In the genomic region with DNA sequence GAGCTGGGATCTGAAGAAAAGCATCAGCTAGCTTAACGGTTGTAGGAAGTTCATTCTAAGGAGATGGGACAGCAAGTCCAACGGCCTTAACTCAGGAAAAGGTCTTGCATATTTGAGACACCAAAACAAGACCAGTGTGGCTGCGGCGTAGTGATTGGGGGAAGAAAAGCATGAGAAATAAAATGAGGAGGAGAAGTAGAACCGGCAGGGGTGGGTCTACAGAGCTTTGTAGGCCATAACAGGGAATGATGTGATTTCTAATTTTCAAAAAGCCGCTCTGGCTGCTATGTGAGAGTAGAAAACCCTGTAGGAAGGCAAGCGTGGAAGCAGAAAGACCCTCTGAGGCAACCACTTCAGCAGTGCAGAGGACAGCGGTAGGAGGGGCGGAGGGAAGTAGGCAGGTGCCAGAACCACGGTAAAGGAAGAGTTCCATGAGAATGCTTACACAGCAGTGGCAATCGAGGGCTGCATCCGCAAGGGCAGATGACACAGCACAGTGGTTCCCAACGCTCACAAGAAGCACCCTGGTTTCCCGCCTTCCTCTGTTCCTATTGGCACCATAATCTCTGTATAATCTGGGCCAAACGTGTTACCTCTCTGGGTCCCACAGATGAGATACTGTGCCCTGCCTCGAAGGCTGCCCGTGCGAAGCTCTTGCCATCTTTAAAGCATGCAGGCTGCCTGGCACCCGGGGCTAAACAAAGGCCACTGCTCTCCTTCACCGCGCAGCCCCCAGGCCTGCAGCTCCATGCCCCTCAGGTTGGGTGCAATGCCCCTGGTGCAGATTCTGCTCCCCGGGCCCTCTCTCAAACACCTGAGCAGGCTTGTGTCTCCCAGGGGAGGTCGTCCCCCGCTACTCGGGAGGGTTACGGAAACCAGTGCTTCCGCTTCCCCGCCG, we compare ENCODE assay signal across 8 cellular contexts. TPM values are rescaled to one million over a fixed set of nuclear protein-coding genes. Genes with fewer than 3 reads are reported as not detected.
A peak's percentile ranks its signal among the peaks of the same experiment; 100 is the strongest.
DNase-seq lines count a peak whose midpoint lies in the region; ATAC-seq and TF ChIP-seq lines count a peak whose summit lies in the region.

No MANE protein-coding gene starts in this region.

- ATAC-seq in GM21528 (IDR thresholded peaks at IDR 0.05; ENCODE audit: low FRiP score, unreplicated experiment) (peak; percentile 35), heart left ventricle (peak in 1 of 4 donors; percentile 2), HG03457 (IDR thresholded peaks at IDR 0.05; ENCODE audit: unreplicated experiment) (no peak), GM21526 (IDR thresholded peaks at IDR 0.05; ENCODE audit: low FRiP score, unreplicated experiment) (no peak)

- H3K4me1 ChIP-seq in heart left ventricle = peaks cover 0 to 47% (median 36%) of the 10 kb centered on the region in 12 donors
- peaks cover 16% of the 10 kb centered on the region for H3K4me1 ChIP-seq in prostate gland (replicated peaks)

- peak; percentile 26 for DNase-seq in COR-L47 (lab: John Stamatoyannopoulos, UW)
- peak; percentile 23 for DNase-seq in NCI-H2029 treated with DMSO at 0.1 percent for 48 hours (lab: John Stamatoyannopoulos, UW)
- DNase-seq in activated T-helper 2 cell treated with anti-CD3 and anti-CD28 coated beads, Interferon-gamma antibody, Interleukin-2, Interleukin-4, amounts not matched to agents 10 μg/mL and 5 μg/mL and 100 μg/mL, durations not matched to agents 14 hours and 24 hours and 36 hours (ENCODE audit: low spot score) = no peak
- peak in 3 of 5 donors; percentile 23 to 42 (median 37) for DNase-seq in heart left ventricle
- DNase-seq in prostate gland (ENCODE audit: low spot score) = no peak

- no peaks in the 10 kb centered on the region for H3K27me3 ChIP-seq in heart left ventricle
- no peaks in the 10 kb centered on the region for H3K27me3 ChIP-seq in prostate gland (replicated peaks; ENCODE audit: insufficient read depth)

- H3K9me3 ChIP-seq in heart left ventricle = no peaks in the 10 kb centered on the region
- H3K9me3 ChIP-seq in prostate gland = no peaks in the 10 kb centered on the region

- H3K27ac Mint-ChIP-seq in activated T-helper 2 cell treated with anti-CD3 and anti-CD28 coated beads, Interferon-gamma antibody, Interleukin-2, Interleukin-4, amounts not matched to agents 10 μg/mL and 5 μg/mL and 100 μg/mL, durations not matched to agents 14 hours and 24 hours and 36 hours = peak overlapping the region; percentile 82

- H3K27ac ChIP-seq in heart left ventricle (peak overlapping the region; percentile 16 to 88 (median 80)), prostate gland (peak overlapping the region; percentile 84 to 85)

- WGBS in heart left ventricle, 4 donors = 16 to 25% (median 19%) methylated on average over 18 to 29 of the region's 29 CpGs
- WGBS in prostate gland = 9% methylated on average over 29 of the region's 29 CpGs

- H3K36me3 Mint-ChIP-seq in activated T-helper 2 cell treated with anti-CD3 and anti-CD28 coated beads, Interferon-gamma antibody, Interleukin-2, Interleukin-4, amounts not matched to agents 10 μg/mL and 5 μg/mL and 100 μg/mL, durations not matched to agents 14 hours and 24 hours and 36 hours (ENCODE audit: low read depth) = peaks cover 37% of the 10 kb centered on the region

- TF ChIP-seq POLR2A in heart left ventricle (IDR thresholded peaks at IDR 0.05) (no peak), prostate gland (IDR thresholded peaks at IDR 0.05) (no peak)

- H3K36me3 ChIP-seq in heart left ventricle = peaks cover 0 to 50% (median 39%) of the 10 kb centered on the region in 9 donors
- no peaks in the 10 kb centered on the region for H3K36me3 ChIP-seq in prostate gland

- H3K4me3 Mint-ChIP-seq in activated T-helper 2 cell treated with anti-CD3 and anti-CD28 coated beads, Interferon-gamma antibody, Interleukin-2, Interleukin-4, amounts not matched to agents 10 μg/mL and 5 μg/mL and 100 μg/mL, durations not matched to agents 14 hours and 24 hours and 36 hours (ENCODE audit: low read depth) = peak overlapping the region; percentile 90

- TF ChIP-seq CTCF in heart left ventricle (IDR thresholded peaks at IDR 0.05) = no peak
- TF ChIP-seq CTCF in prostate gland (IDR thresholded peaks at IDR 0.05) = no peak

- no peaks in the 10 kb centered on the region for H3K9me3 Mint-ChIP-seq in activated T-helper 2 cell treated with anti-CD3 and anti-CD28 coated beads, Interferon-gamma antibody, Interleukin-2, Interleukin-4, amounts not matched to agents 10 μg/mL and 5 μg/mL and 100 μg/mL, durations not matched to agents 14 hours and 24 hours and 36 hours

- peaks cover 24% of the 10 kb centered on the region for H3K4me1 Mint-ChIP-seq in activated T-helper 2 cell treated with anti-CD3 and anti-CD28 coated beads, Interferon-gamma antibody, Interleukin-2, Interleukin-4, amounts not matched to agents 10 μg/mL and 5 μg/mL and 100 μg/mL, durations not matched to agents 14 hours and 24 hours and 36 hours (ENCODE audit: low read depth)

- H3K4me3 ChIP-seq in heart left ventricle (peak overlapping the region; percentile 54 to 97 (median 80)), prostate gland (peak overlapping the region; percentile 73 to 76)

- intact Hi-C loops in activated T-helper 2 cell treated with anti-CD3 and anti-CD28 coated beads, Interferon-gamma antibody, Interleukin-2, Interleukin-4, amounts not matched to agents 10 μg/mL and 5 μg/mL and 100 μg/mL, durations not matched to agents 14 hours and 24 hours and 36 hours (cut with micrococcal nuclease) = loop anchor here (5.0 kb wide), 2 partner anchors 40 to 320 kb away; a partner anchor contains a TSS
- intact Hi-C loops in heart left ventricle (cut with DNase I) (loop anchor here in 3 of 10 donors (2.0 to 10.0 kb wide), 4 partner anchors 48 to 255 kb away; a partner anchor contains a TSS), prostate gland (cut with DNase I) (loop anchor here (5.0 kb wide), 1 partner anchor 40 kb away; a partner anchor contains a TSS)

- no peaks in the 10 kb centered on the region for H3K27me3 Mint-ChIP-seq in activated T-helper 2 cell treated with anti-CD3 and anti-CD28 coated beads, Interferon-gamma antibody, Interleukin-2, Interleukin-4, amounts not matched to agents 10 μg/mL and 5 μg/mL and 100 μg/mL, durations not matched to agents 14 hours and 24 hours and 36 hours (ENCODE audit: low read depth)

RNA-seq across cellular contexts. Expression of a gene that starts 0.8 kb away (rescaled TPM):
- 39.2 and 40.0 TPM in 2 replicates for total RNA-seq in activated T-helper 2 cell treated with anti-CD3 and anti-CD28 coated beads, Interferon-gamma antibody, Interleukin-2, Interleukin-4, amounts not matched to agents 10 μg/mL and 5 μg/mL and 100 μg/mL, durations not matched to agents 14 hours and 24 hours and 36 hours
- total RNA-seq in heart left ventricle (10 to 100 TPM; 13.3 to 18.4 (median 16.8) TPM), prostate gland (10 to 100 TPM; 21.2 to 38.7 TPM)
- polyA plus RNA-seq in heart left ventricle = 10 to 100 TPM; 18.3 to 33.4 TPM

RNA-seq across cellular contexts. Expression of a gene that starts 12.9 kb away (rescaled TPM):
- total RNA-seq in activated T-helper 2 cell treated with anti-CD3 and anti-CD28 coated beads, Interferon-gamma antibody, Interleukin-2, Interleukin-4, amounts not matched to agents 10 μg/mL and 5 μg/mL and 100 μg/mL, durations not matched to agents 14 hours and 24 hours and 36 hours = 32.0 and 36.1 TPM in 2 replicates
- total RNA-seq in heart left ventricle = 10 to 100 TPM; 15.6 to 29.6 (median 22.0) TPM
- polyA plus RNA-seq in heart left ventricle = 10 to 100 TPM; 11.7 to 17.0 TPM
- total RNA-seq in prostate gland = 10 to 100 TPM; 35.8 to 45.9 TPM

RNA-seq across cellular contexts. Expression of a gene that starts 13.2 kb away (rescaled TPM):
- total RNA-seq in activated T-helper 2 cell treated with anti-CD3 and anti-CD28 coated beads, Interferon-gamma antibody, Interleukin-2, Interleukin-4, amounts not matched to agents 10 μg/mL and 5 μg/mL and 100 μg/mL, durations not matched to agents 14 hours and 24 hours and 36 hours = 7.0 and 9.1 TPM in 2 replicates
- total RNA-seq in heart left ventricle (10 to 100 TPM in 2 of 9 donors, 1 to 10 TPM in 7; 2.3 to 23.6 (median 7.9) TPM), prostate gland (10 to 100 TPM; 11.4 to 15.2 TPM)
- polyA plus RNA-seq in heart left ventricle = 10 to 100 TPM in 1 of 2 donors, under 1 TPM in 1; 0.96 to 26.7 TPM

RNA-seq across cellular contexts. Expression of a gene that starts 41.0 kb away (rescaled TPM):
- total RNA-seq in activated T-helper 2 cell treated with anti-CD3 and anti-CD28 coated beads, Interferon-gamma antibody, Interleukin-2, Interleukin-4, amounts not matched to agents 10 μg/mL and 5 μg/mL and 100 μg/mL, durations not matched to agents 14 hours and 24 hours and 36 hours = 28.7 and 30.4 TPM in 2 replicates
- 10 to 100 TPM in 6 of 9 donors, 1 to 10 TPM in 3; 6.6 to 17.7 (median 10.6) TPM for total RNA-seq in heart left ventricle
- 1 to 10 TPM; 5.1 to 7.1 TPM for polyA plus RNA-seq in heart left ventricle
- 10 to 100 TPM; 29.7 to 29.8 TPM for total RNA-seq in prostate gland

Comparison
In these comparisons a context has a peak if more than half of its experiments do, and no peak if none do; other contexts are left out.
1. DNase-seq: peak in COR-L47 (single experiment), NCI-H2029 treated with DMSO at 0.1 percent for 48 hours (single experiment) and heart left ventricle (3 of 5); none in activated T-helper 2 cell treated with anti-CD3 and anti-CD28 coated beads, Interferon-gamma antibody, Interleukin-2, Interleukin-4, amounts not matched to agents 10 μg/mL and 5 μg/mL and 100 μg/mL, durations not matched to agents 14 hours and 24 hours and 36 hours (single experiment) and prostate gland (single experiment).